In genomic region chr3:51982352-51982837, GRCh38 we compare ENCODE assay signal across 8 cellular contexts. TPM values are rescaled to one million over a fixed set of nuclear protein-coding genes. Genes with fewer than 3 reads are reported as not detected.
A peak's percentile ranks its signal among the peaks of the same experiment; 100 is the strongest.
DNase-seq lines count a peak whose midpoint lies in the region; ATAC-seq and TF ChIP-seq lines count a peak whose summit lies in the region.

No MANE protein-coding gene starts in this region.

- no peak for TF ChIP-seq EP300 in transverse colon (IDR thresholded peaks at IDR 0.05; ENCODE audit: low read depth)

- H3K79me2 ChIP-seq in DOHH2 (ENCODE audit: control insufficient read depth, low read length) = peaks cover 23% of the 10 kb centered on the region

- H4K20me1 ChIP-seq in DOHH2 (ENCODE audit: control insufficient read depth, insufficient read depth, low read depth, low read length) = no peaks in the 10 kb centered on the region

- H3K36me3 ChIP-seq in DOHH2 (ENCODE audit: control insufficient read depth, low read length) (peaks cover 6% of the 10 kb centered on the region; the same call in 1 of the 2 replicates), lung (ENCODE audit: control insufficient read depth in 2 of 2, insufficient read depth in 2 of 2, low read length in 2 of 2) (peaks cover 0 to 6% of the 10 kb centered on the region in 2 donors), transverse colon (no peaks in the 10 kb centered on the region)

- peak overlapping the region; percentile 90 for H3K4me3 ChIP-seq in DOHH2 (ENCODE audit: low read length)
- peak overlapping the region; percentile 49 for H3K4me3 ChIP-seq in lung
- peak overlapping the region; percentile 33 to 61 (median 50) for H3K4me3 ChIP-seq in transverse colon

- H3K9me2 ChIP-seq in DOHH2 (replicated peaks; ENCODE audit: control insufficient read depth, low read length) = no peaks in the 10 kb centered on the region

- H3K4me1 ChIP-seq in DOHH2 (ENCODE audit: control insufficient read depth, low read length) (peaks cover 30% of the 10 kb centered on the region), lung (ENCODE audit: control insufficient read depth in 2 of 2, insufficient read depth in 2 of 2, low read length in 2 of 2) (peaks cover 4 to 9% of the 10 kb centered on the region in 2 donors), transverse colon (peaks cover 18 to 48% (median 35%) of the 10 kb centered on the region in 4 donors)

- TF ChIP-seq POLR2A in transverse colon (IDR thresholded peaks at IDR 0.05) = no peak

- no peaks in the 10 kb centered on the region for H3K9me3 ChIP-seq in DOHH2 (ENCODE audit: control insufficient read depth, insufficient read depth, low read length)
- H3K9me3 ChIP-seq in lung (ENCODE audit: control insufficient read depth in 2 of 2, insufficient read depth in 1 of 2, low read length in 1 of 2) = no peaks in the 10 kb centered on the region
- H3K9me3 ChIP-seq in transverse colon = no peaks in the 10 kb centered on the region

- H3F3A ChIP-seq in DOHH2 (ENCODE audit: control insufficient read depth, insufficient read depth) = peaks cover 14% of the 10 kb centered on the region

- peak overlapping the region; percentile 99 for H3K4me2 ChIP-seq in DOHH2 (ENCODE audit: low read length)

- intact Hi-C loops in transverse colon (cut with DNase I; ENCODE audit: low total_unique reads) = no loop called here

- WGBS in lung, 2 donors = 5 to 6% methylated on average over 4 of the region's 4 CpGs
- WGBS in transverse colon (ENCODE audit: low coverage in 1 of 2), 2 donors = 7% methylated on average over 4 of the region's 4 CpGs; no CpG with 5 or more reads in 1 of the 2 donors

- H3K27ac ChIP-seq in DOHH2 (ENCODE audit: low read depth, low read length) (peak overlapping the region; percentile 60), cingulate gyrus (ENCODE audit: low read depth, low read length) (peak overlapping the region; percentile 88), lung (ENCODE audit: low read depth in 1 of 2, low read length in 1 of 2) (peak overlapping the region; percentile 97), transverse colon (peak overlapping the region; percentile 89 to 99 (median 96))

- no peaks in the 10 kb centered on the region for H3K27me3 ChIP-seq in DOHH2 (ENCODE audit: control insufficient read depth, low read length)
- no peaks in the 10 kb centered on the region for H3K27me3 ChIP-seq in lung (ENCODE audit: control insufficient read depth, insufficient read depth)
- H3K27me3 ChIP-seq in transverse colon = no peaks in the 10 kb centered on the region

- ATAC-seq in GM19395 (IDR thresholded peaks at IDR 0.05; ENCODE audit: unreplicated experiment) = peak; percentile 54
- ATAC-seq in HG03354 (IDR thresholded peaks at IDR 0.05; ENCODE audit: poor library complexity, severe bottlenecking, unreplicated experiment) = peak; percentile 64
- ATAC-seq in lung (ENCODE audit: insufficient read depth, low FRiP score) = peak; percentile 13

- in situ Hi-C loops in transverse colon (cut with MboI; ENCODE audit: low pct_ligation_motif_present in 1 of 4, low pct_unique_long_range_greater_than_20kb in 1 of 4, low sequenced_read_pairs in 3 of 4) = no loop called here

- TF ChIP-seq CTCF in DOHH2 (IDR thresholded peaks at IDR 0.05; ENCODE audit: low read depth, low read length, poor library complexity, severe bottlenecking) (peak; percentile 85), lung (IDR thresholded peaks at IDR 0.05; ENCODE audit: control extremely low read depth, extremely low read depth) (no peak), transverse colon (IDR thresholded peaks at IDR 0.05) (peak; percentile 47 to 97 (median 61))

- DNase-seq in RPMI8226 (peak; percentile 87), lung (ENCODE audit: low spot score) (peak; percentile 51), transverse colon (peak; percentile 83), globus pallidus (ENCODE audit: low spot score) (no peak)

RNA-seq across cellular contexts. Expression of gene ACY1, which starts 0.9 kb away (rescaled TPM):
- total RNA-seq in lung = 10 to 100 TPM; 19.6 to 52.6 TPM
- 10 to 100 TPM; 31.7 to 46.2 TPM for polyA plus RNA-seq in lung
- 100 to 1,000 TPM; 165 to 426 (median 250) TPM for total RNA-seq in transverse colon

RNA-seq across cellular contexts. Expression of gene ABHD14A, which starts 7.5 kb away (rescaled TPM):
- total RNA-seq in lung (10 to 100 TPM in 1 of 2 donors, 1 to 10 TPM in 1; 7.2 to 24.5 TPM), transverse colon (10 to 100 TPM in 2 of 4 donors, 1 to 10 TPM in 2; 2.0 to 11.3 (median 7.7) TPM)
- polyA plus RNA-seq in lung = 10 to 100 TPM; 19.1 to 62.8 TPM

RNA-seq across cellular contexts. Expression of gene ABHD14B, which starts 8.5 kb away (rescaled TPM):
- 10 to 100 TPM; 26.3 to 44.9 TPM for total RNA-seq in lung
- 10 to 100 TPM; 37.5 to 88.1 TPM for polyA plus RNA-seq in lung
- total RNA-seq in transverse colon = 100 to 1,000 TPM in 2 of 4 donors, 10 to 100 TPM in 2; 34.4 to 119 (median 99.7) TPM

RNA-seq across cellular contexts. Expression of gene RPL29, which starts 13.3 kb away (rescaled TPM):
- total RNA-seq in lung (100 to 1,000 TPM; 711 to 912 TPM), transverse colon (1,000 to 10,000 TPM in 1 of 4 donors, 100 to 1,000 TPM in 3; 366 to 1,281 (median 746) TPM)
- 1,000 to 10,000 TPM; 1,556 to 2,402 TPM for polyA plus RNA-seq in lung

RNA-seq across cellular contexts. Expression of gene PCBP4, which starts 15.1 kb away (rescaled TPM):
- total RNA-seq in lung = 10 to 100 TPM; 17.4 to 37.7 TPM
- 10 to 100 TPM; 19.5 to 44.3 TPM for polyA plus RNA-seq in lung
- 100 to 1,000 TPM in 1 of 4 donors, 10 to 100 TPM in 3; 22.4 to 382 (median 63.6) TPM for total RNA-seq in transverse colon

Comparison
In these comparisons a context has a peak if more than half of its experiments do, and no peak if none do; other contexts are left out.
1. ATAC-seq: peak in every context shown above with its lines; median percentile 64 in HG03354; 54 in GM19395; 13 in lung.